In genomic region chr3:138835846-138836245, GRCh38 we compare ENCODE assay signal across 8 cellular contexts. TPM values are rescaled to one million over a fixed set of nuclear protein-coding genes. Genes with fewer than 3 reads are reported as not detected.
DNase-seq lines count a peak whose midpoint lies in the region; ATAC-seq, FAIRE-seq and TF ChIP-seq lines count a peak whose summit lies in the region.
"Not testable (repeated sequence)": the region's sequence is repeated elsewhere in the genome, so short reads cannot be mapped to it uniquely, and the experiment has no call there.

No MANE protein-coding gene starts in this region.

- POLR2A ChIA-PET in PC-9 (lab: Charles Lee; ENCODE audit: unreplicated experiment): not testable (repeated sequence)
- POLR2A ChIA-PET in HepG2 (lab: Yijun Ruan, JAX): interaction anchor here (0.8 to 4.7 kb wide), 8 partner anchors 10 to 80 kb away, joined by 3 to 49 read pairs (median 12); no protein-coding TSS in a partner anchor

- H3K79me2 ChIP-seq in GM23338 (replicated peaks; ENCODE audit: insufficient read depth): peaks cover 33% of the 10 kb centered on the region
- H3K79me2 ChIP-seq in PC-9 (ENCODE audit: low read depth): peaks cover 37% of the 10 kb centered on the region
- peaks cover 33% of the 10 kb centered on the region for H3K79me2 ChIP-seq in HepG2 (ENCODE audit: insufficient read depth, low read length)

- not testable (repeated sequence) for TF ChIP-seq CTCF in GM23338 (conservative IDR thresholded peaks at IDR 0.05; ENCODE audit: low read depth in 2 of 2); PC-9 (conservative IDR thresholded peaks at IDR 0.05); HepG2 (CRISPR knock-in tag; IDR thresholded peaks at IDR 0.05); nephron progenitor cell (IDR thresholded peaks at IDR 0.05); spleen (IDR thresholded peaks at IDR 0.05 in 8 of 11, conservative IDR thresholded peaks at IDR 0.05 in 3 of 11); uterus (IDR thresholded peaks at IDR 0.05)

- peaks cover 21% of the 10 kb centered on the region for H3K4me1 Mint-ChIP-seq in GM23338
- H3K4me1 Mint-ChIP-seq in activated T-cell treated with anti-CD3 and anti-CD28 coated beads, Interleukin-2, amount 50 U/mL, for 4 hours (ENCODE audit: low read depth): peaks cover 23% of the 10 kb centered on the region
- peaks cover 18% of the 10 kb centered on the region in 2 donors for H3K4me1 Mint-ChIP-seq in effector memory CD8-positive, alpha-beta T cell (ENCODE audit: low read depth in 2 of 2)
- peaks cover 19% of the 10 kb centered on the region for H3K4me1 Mint-ChIP-seq in nephron progenitor cell

- not testable (repeated sequence) for H3K36me3 ChIP-seq in GM23338 (ENCODE audit: insufficient read depth); PC-9 (ENCODE audit: low read depth); HepG2 (replicated peaks in 1 of 2; ENCODE audit: control insufficient read depth in 1 of 2, insufficient read depth in 2 of 2, low read length in 2 of 2); spleen; uterus

- not testable (repeated sequence) for ATAC-seq in GM23338; activated T-cell treated with anti-CD3 and anti-CD28 coated beads, Interleukin-2, amount 50 U/mL, for 4 hours; effector memory CD8-positive, alpha-beta T cell (replicated peaks); HepG2

- TF ChIP-seq EP300 in HepG2 (IDR thresholded peaks at IDR 0.05; ENCODE audit: low read depth in 2 of 2, low read length in 2 of 2); HepG2 (CRISPR knock-in tag; IDR thresholded peaks at IDR 0.05; ENCODE audit: borderline replicate concordance): not testable (repeated sequence)

- H3F3A ChIP-seq in GM23338 (replicated peaks; ENCODE audit: low read depth) (peaks cover 12% of the 10 kb centered on the region), PC-9 (ENCODE audit: insufficient read depth, low read depth) (peaks cover 22% of the 10 kb centered on the region; the same call in 1 of the 2 replicates)

- H3K4me3 Mint-ChIP-seq in GM23338: peak overlapping the region; percentile 25; the same call in 2 of the 3 replicates
- peak overlapping the region; percentile 21 for H3K4me3 Mint-ChIP-seq in activated T-cell treated with anti-CD3 and anti-CD28 coated beads, Interleukin-2, amount 50 U/mL, for 4 hours
- peak overlapping the region; percentile 95 to 98 for H3K4me3 Mint-ChIP-seq in effector memory CD8-positive, alpha-beta T cell
- H3K4me3 Mint-ChIP-seq in nephron progenitor cell: not testable (repeated sequence)

- TF ChIP-seq POLR2A in HepG2 (IDR thresholded peaks at IDR 0.05; ENCODE audit: insufficient read depth in 1 of 2, low read depth in 2 of 2, low read length in 2 of 2); spleen (IDR thresholded peaks at IDR 0.05); uterus (IDR thresholded peaks at IDR 0.05): not testable (repeated sequence)

- CTCF ChIA-PET in PC-9 (lab: Charles Lee): not testable (repeated sequence)
- CTCF ChIA-PET in HepG2 (lab: Yijun Ruan, JAX; ENCODE audit: low intra/inter-chr PET ratio, low total read pairs): interaction anchor here (3.0 kb wide), 1 partner anchor 80 kb away, joined by 39 read pairs; no protein-coding TSS in a partner anchor

- H3K9ac ChIP-seq in HepG2 (ENCODE audit: insufficient read depth, low read depth, low read length): not testable (repeated sequence)

- BruUV-seq in PC-9 (replicated peaks; lab: Mats Ljungman, UMichigan); HepG2 (replicated peaks; lab: Mats Ljungman, UMichigan): not testable (repeated sequence)

- intact Hi-C loops in PC-9 (cut with micrococcal nuclease; ENCODE audit: unreplicated experiment) (loop anchor here (1.0 to 10.0 kb wide), 2 partner anchors 27 to 241 kb away; partner anchors contain the start of gene CEP70), HepG2 (cut with micrococcal nuclease; ENCODE audit: unreplicated experiment) (loop anchor here (1.0 to 10.0 kb wide), 3 partner anchors 10 to 137 kb away; no protein-coding TSS in a partner anchor)
- intact Hi-C loops in spleen (cut with DNase I; ENCODE audit: low total_unique reads); uterus (cut with DNase I; ENCODE audit: low total_unique reads): not testable (repeated sequence)

- peak overlapping the region; percentile 69; the same call in 1 of the 2 replicates for H2AFZ ChIP-seq in GM23338
- not testable (repeated sequence) for H2AFZ ChIP-seq in PC-9; HepG2 (ENCODE audit: low read length)

- H3K4me1 ChIP-seq in GM23338 (ENCODE audit: insufficient read depth): peaks cover 17% of the 10 kb centered on the region
- H3K4me1 ChIP-seq in PC-9 (replicated peaks; ENCODE audit: insufficient read depth): peaks cover 16% of the 10 kb centered on the region
- H3K4me1 ChIP-seq in HepG2 (ENCODE audit: insufficient read depth, low read length): peaks cover 41% of the 10 kb centered on the region
- H3K4me1 ChIP-seq in spleen: peaks cover 7 to 37% (median 27%) of the 10 kb centered on the region in 6 donors
- not testable (repeated sequence) for H3K4me1 ChIP-seq in uterus

- TF ChIP-seq RAD21 in HepG2 (CRISPR knock-in tag; IDR thresholded peaks at IDR 0.05): not testable (repeated sequence)

- H3K27ac Mint-ChIP-seq in GM23338: not testable (repeated sequence)
- H3K27ac Mint-ChIP-seq in effector memory CD8-positive, alpha-beta T cell: peak overlapping the region in 1 of 2 donors; percentile 97
- peak overlapping the region; percentile 79 for H3K27ac Mint-ChIP-seq in nephron progenitor cell

- H3K9me3 ChIP-seq in PC-9 (ENCODE audit: insufficient read depth, low read depth); HepG2 (ENCODE audit: low read length); spleen; uterus: not testable (repeated sequence)

- not testable (repeated sequence) for FAIRE-seq in HepG2 (lab: Jason Lieb, UNC)

- H3K27ac ChIP-seq in GM23338 (ENCODE audit: low read depth) (peak overlapping the region; percentile 100), PC-9 (peak overlapping the region; percentile 92), HepG2 (ENCODE audit: extremely low read length, insufficient read depth, low read length) (peak overlapping the region; percentile 95), spleen (peak overlapping the region in 4 of 8 donors; percentile 91 to 97 (median 96)), uterus (peak overlapping the region; percentile 86 to 95)

- H3K4me2 ChIP-seq in GM23338 (peak overlapping the region; percentile 94; the same call in 1 of the 2 replicates), PC-9 (peak overlapping the region; percentile 88), HepG2 (ENCODE audit: low read depth, low read length) (peak overlapping the region; percentile 91; the same call in 1 of the 2 replicates)

- not testable (repeated sequence) for H4K20me1 ChIP-seq in GM23338 (replicated peaks; ENCODE audit: insufficient read depth); PC-9 (ENCODE audit: insufficient read depth); HepG2 (ENCODE audit: insufficient read depth, low read length)

- H3K9me2 ChIP-seq in GM23338 (ENCODE audit: insufficient read depth); PC-9 (ENCODE audit: insufficient read depth): not testable (repeated sequence)

- WGBS in HepG2 (ENCODE audit: low lambda C conversion rate): 95% methylated on average over 19 of the region's 19 CpGs
- WGBS in spleen, 5 donors: 93 to 98% (median 96%) methylated on average over 19 of the region's 19 CpGs

- in situ Hi-C loops in HepG2 (cut with HindIII; ENCODE audit: extremely low pct_ligation_motif_present, low pct_unique_long_range_greater_than_20kb): not testable (repeated sequence)

- H3K4me3 ChIP-seq in GM23338: peak overlapping the region; percentile 70
- H3K4me3 ChIP-seq in PC-9: peak overlapping the region; percentile 63; the same call in 1 of the 2 replicates
- peak overlapping the region in 1 of 3 experiments; percentile 94; a peak in 1 of 6 replicates for H3K4me3 ChIP-seq in HepG2 (replicated peaks in 1 of 3; ENCODE audit: insufficient read depth in 1 of 3, low read depth in 2 of 3, low read length in 3 of 3)
- not testable (repeated sequence) for H3K4me3 ChIP-seq in spleen, uterus

- not testable (repeated sequence) for H3K27me3 ChIP-seq in GM23338 (ENCODE audit: insufficient read depth); PC-9 (ENCODE audit: insufficient read depth, low read depth); HepG2 (ENCODE audit: control insufficient read depth in 1 of 2, insufficient read depth in 2 of 2, low read length in 2 of 2); spleen (replicated peaks in 1 of 7); uterus

- H3K27me3 Mint-ChIP-seq in GM23338 (ENCODE audit: insufficient read depth, low read depth, poor library complexity); activated T-cell treated with anti-CD3 and anti-CD28 coated beads, Interleukin-2, amount 50 U/mL, for 4 hours (ENCODE audit: low read depth); effector memory CD8-positive, alpha-beta T cell; nephron progenitor cell (ENCODE audit: low read depth, poor library complexity): not testable (repeated sequence)

- H3K9me3 Mint-ChIP-seq in GM23338; activated T-cell treated with anti-CD3 and anti-CD28 coated beads, Interleukin-2, amount 50 U/mL, for 4 hours; effector memory CD8-positive, alpha-beta T cell: not testable (repeated sequence)
- peaks cover 13% of the 10 kb centered on the region for H3K9me3 Mint-ChIP-seq in nephron progenitor cell

- peaks cover 18% of the 10 kb centered on the region for H3K36me3 Mint-ChIP-seq in GM23338 (ENCODE audit: low read depth)
- not testable (repeated sequence) for H3K36me3 Mint-ChIP-seq in activated T-cell treated with anti-CD3 and anti-CD28 coated beads, Interleukin-2, amount 50 U/mL, for 4 hours (ENCODE audit: insufficient read depth)
- H3K36me3 Mint-ChIP-seq in effector memory CD8-positive, alpha-beta T cell (ENCODE audit: insufficient read depth): peaks cover 28% of the 10 kb centered on the region
- H3K36me3 Mint-ChIP-seq in nephron progenitor cell (ENCODE audit: low read depth): peaks cover 14% of the 10 kb centered on the region

- not testable (repeated sequence) for DNase-seq in GM23338 (ENCODE audit: low spot score); PC-9; activated T-cell treated with anti-CD3 and anti-CD28 coated beads, Interleukin-2, amount 50 U/mL, for 4 hours; effector memory CD8-positive, alpha-beta T cell; HepG2 (ENCODE audit: low spot score); nephron progenitor cell; uterus
- DNase-seq in spleen: peak; percentile 69

RNA-seq across cellular contexts. Expression of gene PIK3CB, which starts 1.1 kb away (rescaled TPM):
- total RNA-seq in GM23338 (2014; rRNA removed; shearing (Covaris generic)): 32.1 and 32.4 TPM in 2 replicates
- 11.7 and 13.3 TPM in 2 replicates for polyA plus RNA-seq in GM23338 (2016; fragmentation: Nextera tagmentation; extraction: Ambion mirVana)
- total RNA-seq in PC-9 (2021): 41.9 and 47.8 TPM in 2 replicates
- 10 to 100 TPM; 16.1 to 19.0 (median 17.9) TPM for total RNA-seq in activated T-cell treated with anti-CD3 and anti-CD28 coated beads, Interleukin-2, amount 50 U/mL, for 4 hours
- 6.6 and 18.6 TPM in 2 replicates for total RNA-seq in HepG2 (2016; rRNA removed; fragmentation: Illumina TruSeq; extraction: Trizol)
- total RNA-seq in HepG2 (2016; cell fraction: cytosol; rRNA removed; fragmentation: Illumina TruSeq; extraction: Trizol; ENCODE audit: low read depth): 6.5 and 9.2 TPM in 2 replicates
- total RNA-seq in HepG2 (2016; cell fraction: insoluble cytoplasmic fraction; rRNA removed; fragmentation: Illumina TruSeq; extraction: Trizol): 6.4 and 18.1 TPM in 2 replicates
- total RNA-seq in HepG2 (2016; cell fraction: membrane; rRNA removed; fragmentation: Illumina TruSeq; extraction: Trizol): 13.7 and 13.9 TPM in 2 replicates
- total RNA-seq in HepG2 (2016; cell fraction: nucleus; rRNA removed; fragmentation: Illumina TruSeq; extraction: Trizol): 12.3 and 14.6 TPM in 2 replicates
- polyA plus RNA-seq in HepG2 (2011; rRNA removed): 18.7 and 23.8 TPM in 2 replicates
- polyA plus RNA-seq in HepG2 (2011; cell fraction: cytosol; rRNA removed): 10.9 and 18.4 TPM in 2 replicates
- 13.0 and 17.3 TPM in 2 replicates for polyA plus RNA-seq in HepG2 (2011; cell fraction: nucleus; rRNA removed)
- polyA plus RNA-seq in HepG2 (2012): 47.5 and 53.4 TPM in 2 replicates
- polyA plus RNA-seq in HepG2 (2016; cell fraction: cytosol; fragmentation: Illumina TruSeq; extraction: Trizol; ENCODE audit: low read depth): 2.2 and 2.4 TPM in 2 replicates
- 23.5 TPM in 2 replicates for polyA plus RNA-seq in HepG2 (2016; cell fraction: insoluble cytoplasmic fraction; fragmentation: Illumina TruSeq; extraction: Trizol; ENCODE audit: low read depth)
- 7.7 and 9.3 TPM in 2 replicates for polyA plus RNA-seq in HepG2 (2016; cell fraction: membrane; fragmentation: Illumina TruSeq; extraction: Trizol; ENCODE audit: low read depth)
- 13.6 and 13.7 TPM in 2 replicates for polyA plus RNA-seq in HepG2 (2016; cell fraction: nucleus; fragmentation: Illumina TruSeq; extraction: Trizol; ENCODE audit: insufficient read depth, low read depth)
- polyA minus RNA-seq in HepG2 (2011; rRNA and poly(A)+ RNA removed; ENCODE audit: low replicate concordance): 9.4 and 18.8 TPM in 2 replicates
- polyA minus RNA-seq in HepG2 (2011; cell fraction: cytosol; rRNA and poly(A)+ RNA removed): 29.0 and 40.8 TPM in 2 replicates
- polyA minus RNA-seq in HepG2 (2011; cell fraction: nucleus; rRNA and poly(A)+ RNA removed): 74.0 and 78.9 TPM in 2 replicates
- total RNA-seq in spleen: 10 to 100 TPM; 25.8 to 43.8 (median 37.9) TPM
- polyA plus RNA-seq in spleen: 1 to 10 TPM; 4.6 to 9.1 (median 5.1) TPM
- 10 to 100 TPM in 2 of 4 donors, 1 to 10 TPM in 2; 5.6 to 37.5 (median 17.0) TPM for total RNA-seq in uterus
